In genomic region chr7:100118388-100119074, GRCh38 we compare ENCODE assay signal across 8 cellular contexts. TPM values are rescaled to one million over a fixed set of nuclear protein-coding genes. Genes with fewer than 3 reads are reported as not detected.
A peak's percentile ranks its signal among the peaks of the same experiment; 100 is the strongest.
DNase-seq lines count a peak whose midpoint lies in the region; ATAC-seq and TF ChIP-seq lines count a peak whose summit lies in the region.

No MANE protein-coding gene starts in this region.

- H3K9me3 ChIP-seq in OCI-LY3 (ENCODE audit: insufficient read depth, low read length) (no peaks in the 10 kb centered on the region), neural progenitor cell (ENCODE audit: low read depth) (no peaks in the 10 kb centered on the region)
- no peaks in the 10 kb centered on the region for H3K9me3 ChIP-seq in effector memory CD4-positive, alpha-beta T cell (ENCODE audit: control insufficient read depth, low read length)

- H3K4me3 Mint-ChIP-seq in CD14-positive monocyte (peak overlapping the region; percentile 90 to 98), neural progenitor cell (peak overlapping the region; percentile 99)

- ATAC-seq in HG02642 (IDR thresholded peaks at IDR 0.05; ENCODE audit: poor library complexity, unreplicated experiment): no peak

- TF ChIP-seq CTCF in CD14-positive monocyte (IDR thresholded peaks at IDR 0.05): no peak
- no peak for TF ChIP-seq CTCF in OCI-LY3 (IDR thresholded peaks at IDR 0.05; ENCODE audit: low read depth, low read length)
- no peak for TF ChIP-seq CTCF in neural progenitor cell (IDR thresholded peaks at IDR 0.05)

- H4K20me1 ChIP-seq in OCI-LY3 (ENCODE audit: insufficient read depth, low read length) (no peaks in the 10 kb centered on the region), neural progenitor cell (ENCODE audit: low read depth) (no peaks in the 10 kb centered on the region)

- intact Hi-C loops in CD14-positive monocyte (cut with micrococcal nuclease): loop anchor here in 1 of 2 donors (1.0 kb wide), 1 partner anchor 9 kb away; no protein-coding TSS in a partner anchor

- H3K27ac Mint-ChIP-seq in CD14-positive monocyte (peak overlapping the region; percentile 97 to 99 (median 99)), neural progenitor cell (peak overlapping the region; percentile 100)

- H3K4me1 Mint-ChIP-seq in CD14-positive monocyte (peaks cover 34% of the 10 kb centered on the region), neural progenitor cell (peaks cover 17% of the 10 kb centered on the region)

- H3K9me3 Mint-ChIP-seq in CD14-positive monocyte (no peaks in the 10 kb centered on the region), neural progenitor cell (no peaks in the 10 kb centered on the region)

- H3K4me2 ChIP-seq in OCI-LY3 (ENCODE audit: low read length) (peak overlapping the region; percentile 95), neural progenitor cell (peak overlapping the region; percentile 84)

- H3K36me3 Mint-ChIP-seq in CD14-positive monocyte (peaks cover 9 to 19% of the 10 kb centered on the region in 2 donors), neural progenitor cell (peaks cover 9% of the 10 kb centered on the region)

- H3K9ac ChIP-seq in OCI-LY3 (ENCODE audit: low read length): peak overlapping the region; percentile 69
- peak overlapping the region; percentile 89 for H3K9ac ChIP-seq in neural progenitor cell

- H3K36me3 ChIP-seq in OCI-LY3 (replicated peaks; ENCODE audit: low read depth, low read length) (no peaks in the 10 kb centered on the region), neural progenitor cell (no peaks in the 10 kb centered on the region)
- H3K36me3 ChIP-seq in effector memory CD4-positive, alpha-beta T cell (ENCODE audit: control insufficient read depth, insufficient read depth, low read length): peaks cover 20% of the 10 kb centered on the region

- no peaks in the 10 kb centered on the region for H3K27me3 Mint-ChIP-seq in CD14-positive monocyte (ENCODE audit: low read depth in 3 of 3)
- peaks cover 4% of the 10 kb centered on the region for H3K27me3 Mint-ChIP-seq in neural progenitor cell (ENCODE audit: insufficient read depth, low read depth)

- peaks cover 23% of the 10 kb centered on the region for H3F3A ChIP-seq in neural progenitor cell (ENCODE audit: low read depth)

- H3K4me3 ChIP-seq in OCI-LY3 (ENCODE audit: low read length) (peak overlapping the region; percentile 87), neural progenitor cell (peak overlapping the region; percentile 99)
- H3K4me3 ChIP-seq in effector memory CD4-positive, alpha-beta T cell (ENCODE audit: insufficient read depth, low read depth, low read length, poor library complexity, severe bottlenecking): peak overlapping the region; percentile 90

- H3K27me3 ChIP-seq in OCI-LY3 (ENCODE audit: low read depth, low read length) (no peaks in the 10 kb centered on the region), neural progenitor cell (no peaks in the 10 kb centered on the region)
- no peaks in the 10 kb centered on the region for H3K27me3 ChIP-seq in effector memory CD4-positive, alpha-beta T cell (replicated peaks; ENCODE audit: control insufficient read depth, insufficient read depth, low read length, poor library complexity, severe bottlenecking)

- DNase-seq in CD14-positive monocyte (ENCODE audit: low spot score) (no peak), neural progenitor cell (ENCODE audit: low spot score) (no peak), AG08396 (ENCODE audit: low spot score) (no peak), NCI-H2196 treated with DMSO at 0.1 percent for 48 hours (lab: John Stamatoyannopoulos, UW; ENCODE audit: unreplicated experiment) (no peak)
- no peak for DNase-seq in effector memory CD4-positive, alpha-beta T cell
- no peak for DNase-seq in stimulated activated CD4-positive, alpha-beta T cell treated with anti-CD3 and anti-CD28 coated beads, Interleukin-4, amount 100 ng/mL, for 1 hour

- H2AFZ ChIP-seq in OCI-LY3 (ENCODE audit: low read depth, low read length): peak overlapping the region; percentile 80; the same call in 1 of the 2 replicates
- peak overlapping the region; percentile 96 for H2AFZ ChIP-seq in neural progenitor cell (replicated peaks)

- H3K27ac ChIP-seq in OCI-LY3 (ENCODE audit: low read length) (peak overlapping the region; percentile 54; the same call in 1 of the 2 replicates), neural progenitor cell (peak overlapping the region; percentile 98)
- peak overlapping the region; percentile 96 for H3K27ac ChIP-seq in effector memory CD4-positive, alpha-beta T cell (ENCODE audit: insufficient read depth, low read length, poor library complexity, severe bottlenecking)

- H3K4me1 ChIP-seq in OCI-LY3 (ENCODE audit: low read length): peaks cover 14% of the 10 kb centered on the region
- peaks cover 13% of the 10 kb centered on the region for H3K4me1 ChIP-seq in effector memory CD4-positive, alpha-beta T cell (ENCODE audit: control insufficient read depth, insufficient read depth, low read length, poor library complexity, severe bottlenecking)
- H3K4me1 ChIP-seq in neural progenitor cell: peaks cover 12% of the 10 kb centered on the region

- peaks cover 12% of the 10 kb centered on the region for H3K79me2 ChIP-seq in OCI-LY3 (ENCODE audit: low read length)
- peaks cover 34% of the 10 kb centered on the region for H3K79me2 ChIP-seq in neural progenitor cell (ENCODE audit: low read depth)

RNA-seq across cellular contexts. Expression of gene TAF6, which starts 0.6 kb away (rescaled TPM):
- polyA plus RNA-seq in CD14-positive monocyte: 10 to 100 TPM in 1 of 2 donors, 1 to 10 TPM in 1; 9.6 to 11.0 TPM
- total RNA-seq in neural progenitor cell (ENCODE audit: low replicate concordance): 66.1 and 88.3 TPM in 2 replicates

RNA-seq across cellular contexts. Expression of gene CNPY4, which starts 0.9 kb away (rescaled TPM):
- polyA plus RNA-seq in CD14-positive monocyte: 1 to 10 TPM; 6.2 TPM
- 25.8 and 26.7 TPM in 2 replicates for total RNA-seq in neural progenitor cell (ENCODE audit: low replicate concordance)

RNA-seq across cellular contexts. Expression of gene MBLAC1, which starts 8.2 kb away (rescaled TPM):
- under 1 TPM; 0.59 to 0.81 TPM for polyA plus RNA-seq in CD14-positive monocyte
- 1.6 and 2.7 TPM in 2 replicates for total RNA-seq in neural progenitor cell (ENCODE audit: low replicate concordance)

RNA-seq across cellular contexts. Expression of gene AP4M1, which starts 17.1 kb away (rescaled TPM):
- 10 to 100 TPM; 10.5 to 13.1 TPM for polyA plus RNA-seq in CD14-positive monocyte
- 15.3 and 15.4 TPM in 2 replicates for total RNA-seq in neural progenitor cell (ENCODE audit: low replicate concordance)

RNA-seq across cellular contexts. Expression of gene MCM7, which starts 17.3 kb away (rescaled TPM):
- 1 to 10 TPM; 6.9 to 8.8 TPM for polyA plus RNA-seq in CD14-positive monocyte
- total RNA-seq in neural progenitor cell (ENCODE audit: low replicate concordance): 206 and 297 TPM in 2 replicates
